ENCODE assay signal across 23 cellular contexts in the genomic region with DNA sequence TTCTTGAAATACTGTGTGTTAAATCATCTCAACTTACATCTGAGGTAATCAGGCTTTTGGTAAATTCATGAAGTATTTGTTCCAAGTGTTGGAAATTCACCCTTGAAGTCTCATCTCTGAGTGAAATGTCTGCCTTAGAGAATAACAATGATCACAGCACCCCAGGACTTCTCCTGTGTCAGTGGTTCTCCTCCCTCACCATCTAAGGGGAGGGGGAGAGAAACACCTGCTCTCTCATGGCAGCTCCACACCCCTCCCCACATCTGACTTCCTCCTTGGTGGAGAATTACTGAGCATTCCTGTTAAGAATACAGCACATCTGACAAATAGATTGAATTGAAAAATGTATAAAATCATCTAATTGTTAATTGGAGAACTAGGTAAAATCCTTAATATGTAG.
DNase-seq lines count a peak whose midpoint lies in the region; ATAC-seq and TF ChIP-seq lines count a peak whose summit lies in the region.
"Had no signal": no experiment of that assay in that cellular context is flagged by ENCODE, and none has a peak within 500 bp of the region (broad histone marks: within the 10 kb centered on the region; RNA-seq: fewer than 3 reads in every experiment).

No MANE protein-coding gene starts in this region.

- H3K36me3 Mint-ChIP-seq in natural killer cell treated with Interleukin-12 subunit alpha and Interleukin-12 subunit beta and Interleukin-15 and Interleukin-18, amount 100 ng/mL, for 72 hours: peaks cover 20% of the 10 kb centered on the region
- H3K36me3 Mint-ChIP-seq in natural killer cell: no peaks in the 10 kb centered on the region
- peaks cover 25% of the 10 kb centered on the region for H3K36me3 Mint-ChIP-seq in activated T-helper 1 cell treated with anti-CD3 and anti-CD28 coated beads, Interleukin-12 subunit alpha, Interleukin-12 subunit beta, Interleukin-2, Interleukin-4 antibody, amounts not matched to agents 30 ng/mL and 10 ng/mL and 1 ng/mL, durations not matched to agents 14 hours and 24 hours and 36 hours (ENCODE audit: low read depth)
- H3K36me3 Mint-ChIP-seq in stimulated activated effector memory CD8-positive, alpha-beta T cell treated with anti-CD3 and anti-CD28 coated beads, Interleukin-12 subunit alpha, Interleukin-12 subunit beta, amount 100 ng/mL, for 72 hours: peaks cover 29% of the 10 kb centered on the region
- H3K36me3 Mint-ChIP-seq: brain, memory B cell had no signal

- intact Hi-C loops in natural killer cell (cut with micrococcal nuclease) (no loop called here), ovary (cut with DNase I) (no loop called here)
- intact Hi-C loops in activated T-helper 1 cell treated with anti-CD3 and anti-CD28 coated beads, Interleukin-12 subunit alpha, Interleukin-12 subunit beta, Interleukin-2, Interleukin-4 antibody, amounts not matched to agents 30 ng/mL and 10 ng/mL and 1 ng/mL, durations not matched to agents 14 hours and 24 hours and 36 hours (cut with micrococcal nuclease): no loop called here

- no peaks in the 10 kb centered on the region for H3K36me3 ChIP-seq in ovary
- H3K36me3 ChIP-seq: adrenal gland, heart left ventricle had no signal

- TF ChIP-seq EP300 in ovary (IDR thresholded peaks at IDR 0.05): no peak

- ATAC-seq in natural killer cell treated with Interleukin-12 subunit alpha and Interleukin-12 subunit beta and Interleukin-15 and Interleukin-18, amount 100 ng/mL, for 72 hours: no peak
- ATAC-seq in natural killer cell: no peak
- ATAC-seq in stimulated activated effector memory CD8-positive, alpha-beta T cell treated with anti-CD3 and anti-CD28 coated beads, Interleukin-12 subunit alpha, Interleukin-12 subunit beta, amount 100 ng/mL, for 72 hours: no peak
- no peak for ATAC-seq in HG03457 (IDR thresholded peaks at IDR 0.05; ENCODE audit: unreplicated experiment)
- ATAC-seq: heart left ventricle, left colon had no signal

- no peak overlapping the region for H3K4me3 Mint-ChIP-seq in natural killer cell treated with Interleukin-12 subunit alpha and Interleukin-12 subunit beta and Interleukin-15 and Interleukin-18, amount 100 ng/mL, for 72 hours
- no peak overlapping the region for H3K4me3 Mint-ChIP-seq in natural killer cell
- H3K4me3 Mint-ChIP-seq in activated T-helper 1 cell treated with anti-CD3 and anti-CD28 coated beads, Interleukin-12 subunit alpha, Interleukin-12 subunit beta, Interleukin-2, Interleukin-4 antibody, amounts not matched to agents 30 ng/mL and 10 ng/mL and 1 ng/mL, durations not matched to agents 14 hours and 24 hours and 36 hours: peak overlapping the region; percentile 17
- no peak overlapping the region for H3K4me3 Mint-ChIP-seq in stimulated activated effector memory CD8-positive, alpha-beta T cell treated with anti-CD3 and anti-CD28 coated beads, Interleukin-12 subunit alpha, Interleukin-12 subunit beta, amount 100 ng/mL, for 72 hours
- H3K4me3 Mint-ChIP-seq: brain, HFFc6, memory B cell had no signal

- no peak overlapping the region for H3K27ac ChIP-seq in ovary
- H3K27ac ChIP-seq: 22Rv1, adrenal gland, epithelial cell of prostate, VCaP had no signal

- H3K4me3 ChIP-seq in ovary: no peak overlapping the region
- H3K4me3 ChIP-seq: adrenal gland, heart left ventricle, skin epidermis had no signal

- peaks cover 4% of the 10 kb centered on the region for H3K9me3 Mint-ChIP-seq in natural killer cell treated with Interleukin-12 subunit alpha and Interleukin-12 subunit beta and Interleukin-15 and Interleukin-18, amount 100 ng/mL, for 72 hours
- no peaks in the 10 kb centered on the region for H3K9me3 Mint-ChIP-seq in natural killer cell
- peaks cover 4% of the 10 kb centered on the region for H3K9me3 Mint-ChIP-seq in activated T-helper 1 cell treated with anti-CD3 and anti-CD28 coated beads, Interleukin-12 subunit alpha, Interleukin-12 subunit beta, Interleukin-2, Interleukin-4 antibody, amounts not matched to agents 30 ng/mL and 10 ng/mL and 1 ng/mL, durations not matched to agents 14 hours and 24 hours and 36 hours
- H3K9me3 Mint-ChIP-seq in stimulated activated effector memory CD8-positive, alpha-beta T cell treated with anti-CD3 and anti-CD28 coated beads, Interleukin-12 subunit alpha, Interleukin-12 subunit beta, amount 100 ng/mL, for 72 hours: no peaks in the 10 kb centered on the region
- H3K9me3 Mint-ChIP-seq: memory B cell had no signal

- H3K4me1 Mint-ChIP-seq in natural killer cell treated with Interleukin-12 subunit alpha and Interleukin-12 subunit beta and Interleukin-15 and Interleukin-18, amount 100 ng/mL, for 72 hours (ENCODE audit: low read depth in 2 of 2): peaks cover 70 to 72% of the 10 kb centered on the region in 2 donors
- peaks cover 32 to 33% of the 10 kb centered on the region in 2 donors for H3K4me1 Mint-ChIP-seq in natural killer cell
- peaks cover 85% of the 10 kb centered on the region for H3K4me1 Mint-ChIP-seq in activated T-helper 1 cell treated with anti-CD3 and anti-CD28 coated beads, Interleukin-12 subunit alpha, Interleukin-12 subunit beta, Interleukin-2, Interleukin-4 antibody, amounts not matched to agents 30 ng/mL and 10 ng/mL and 1 ng/mL, durations not matched to agents 14 hours and 24 hours and 36 hours (ENCODE audit: low read depth)
- peaks cover 86% of the 10 kb centered on the region for H3K4me1 Mint-ChIP-seq in stimulated activated effector memory CD8-positive, alpha-beta T cell treated with anti-CD3 and anti-CD28 coated beads, Interleukin-12 subunit alpha, Interleukin-12 subunit beta, amount 100 ng/mL, for 72 hours
- H3K4me1 Mint-ChIP-seq: brain, memory B cell had no signal

- H3K27ac Mint-ChIP-seq in natural killer cell treated with Interleukin-12 subunit alpha and Interleukin-12 subunit beta and Interleukin-15 and Interleukin-18, amount 100 ng/mL, for 72 hours: peak overlapping the region; percentile 98
- H3K27ac Mint-ChIP-seq in natural killer cell: peak overlapping the region in 1 of 2 donors; percentile 77
- peak overlapping the region; percentile 91 for H3K27ac Mint-ChIP-seq in activated T-helper 1 cell treated with anti-CD3 and anti-CD28 coated beads, Interleukin-12 subunit alpha, Interleukin-12 subunit beta, Interleukin-2, Interleukin-4 antibody, amounts not matched to agents 30 ng/mL and 10 ng/mL and 1 ng/mL, durations not matched to agents 14 hours and 24 hours and 36 hours
- peak overlapping the region; percentile 99 for H3K27ac Mint-ChIP-seq in stimulated activated effector memory CD8-positive, alpha-beta T cell treated with anti-CD3 and anti-CD28 coated beads, Interleukin-12 subunit alpha, Interleukin-12 subunit beta, amount 100 ng/mL, for 72 hours
- H3K27ac Mint-ChIP-seq: HFFc6, memory B cell had no signal

- DNase-seq in NCI-H1417 (lab: John Stamatoyannopoulos, UW): peak in 2 of 3 experiments; percentile 7 to 66
- no peak for DNase-seq in NCI-H1417 treated with DMSO at 0.1 percent for 48 hours (lab: John Stamatoyannopoulos, UW)
- DNase-seq in natural killer cell treated with Interleukin-12 subunit alpha and Interleukin-12 subunit beta and Interleukin-15 and Interleukin-18, amount 100 ng/mL, for 72 hours (ENCODE audit: low spot score): no peak
- no peak for DNase-seq in natural killer cell
- no peak for DNase-seq in activated T-helper 1 cell treated with anti-CD3 and anti-CD28 coated beads, Interleukin-12 subunit alpha, Interleukin-12 subunit beta, Interleukin-2, Interleukin-4 antibody, amounts not matched to agents 30 ng/mL and 10 ng/mL and 1 ng/mL, durations not matched to agents 14 hours and 24 hours and 36 hours (ENCODE audit: low spot score)
- peak in 1 of 2 donors; percentile 47 for DNase-seq in stimulated activated effector memory CD8-positive, alpha-beta T cell treated with anti-CD3 and anti-CD28 coated beads, Interleukin-12 subunit alpha, Interleukin-12 subunit beta, amount 100 ng/mL, for 72 hours (ENCODE audit: low spot score in 2 of 2)
- no peak for DNase-seq in ovary
- DNase-seq: adrenal gland, heart left ventricle, HFFc6, left colon, NCI-H1092 treated with DMSO at 0.1 percent for 48 hours, NCI-H2081 treated with DMSO at 0.1 percent for 48 hours, NCI-H526, nucleus accumbens, RPMI8226 had no signal

- no peaks in the 10 kb centered on the region for H3K4me1 ChIP-seq in ovary (ENCODE audit: insufficient read depth)
- H3K4me1 ChIP-seq: adrenal gland, heart left ventricle had no signal

- H3K27me3 ChIP-seq in ovary: no peaks in the 10 kb centered on the region

- H3K27me3 Mint-ChIP-seq in natural killer cell treated with Interleukin-12 subunit alpha and Interleukin-12 subunit beta and Interleukin-15 and Interleukin-18, amount 100 ng/mL, for 72 hours: no peaks in the 10 kb centered on the region
- H3K27me3 Mint-ChIP-seq in natural killer cell (ENCODE audit: low read depth in 2 of 2): no peaks in the 10 kb centered on the region
- no peaks in the 10 kb centered on the region for H3K27me3 Mint-ChIP-seq in activated T-helper 1 cell treated with anti-CD3 and anti-CD28 coated beads, Interleukin-12 subunit alpha, Interleukin-12 subunit beta, Interleukin-2, Interleukin-4 antibody, amounts not matched to agents 30 ng/mL and 10 ng/mL and 1 ng/mL, durations not matched to agents 14 hours and 24 hours and 36 hours (ENCODE audit: insufficient read depth)

- TF ChIP-seq POLR2A in ovary (IDR thresholded peaks at IDR 0.05): no peak

- H3K9me3 ChIP-seq in ovary: no peaks in the 10 kb centered on the region
- H3K9me3 ChIP-seq: adrenal gland, heart left ventricle had no signal

- TF ChIP-seq CTCF in natural killer cell (IDR thresholded peaks at IDR 0.05) (no peak), ovary (IDR thresholded peaks at IDR 0.05) (no peak)

Comparison
In these comparisons a context has a peak if more than half of its experiments do, and no peak if none do; other contexts are left out.
1. DNase-seq: peak in NCI-H1417 (2 of 3); none in NCI-H1417 treated with DMSO at 0.1 percent for 48 hours (single experiment), natural killer cell treated with Interleukin-12 subunit alpha and Interleukin-12 subunit beta and Interleukin-15 and Interleukin-18, amount 100 ng/mL, for 72 hours (single experiment), natural killer cell (single experiment), activated T-helper 1 cell treated with anti-CD3 and anti-CD28 coated beads, Interleukin-12 subunit alpha, Interleukin-12 subunit beta, Interleukin-2, Interleukin-4 antibody, amounts not matched to agents 30 ng/mL and 10 ng/mL and 1 ng/mL, durations not matched to agents 14 hours and 24 hours and 36 hours (single experiment) and ovary (0 of 5).